Comparison of ENCODE assay signal across 1 cellular context in genomic region chr2:42106257-42106816, GRCh38.
TF ChIP-seq lines count a peak whose summit lies in the region.

No MANE protein-coding gene starts in this region.

TF ChIP-seq in H1, 55 proteins besides CTCF, POLR2A, EP300 and RAD21 (continued from another document):
- TF ChIP-seq NRF1 (IDR thresholded peaks at IDR 0.05; ENCODE audit: low read depth, low read length) (no peak), YY1 (IDR thresholded peaks at IDR 0.05; ENCODE audit: low read depth, low read length) (no peak), CHD1 (IDR thresholded peaks at IDR 0.05; ENCODE audit: low read depth, low read length) (no peak)
